2 cellular contexts compared by ENCODE assay signal in the genomic region with DNA sequence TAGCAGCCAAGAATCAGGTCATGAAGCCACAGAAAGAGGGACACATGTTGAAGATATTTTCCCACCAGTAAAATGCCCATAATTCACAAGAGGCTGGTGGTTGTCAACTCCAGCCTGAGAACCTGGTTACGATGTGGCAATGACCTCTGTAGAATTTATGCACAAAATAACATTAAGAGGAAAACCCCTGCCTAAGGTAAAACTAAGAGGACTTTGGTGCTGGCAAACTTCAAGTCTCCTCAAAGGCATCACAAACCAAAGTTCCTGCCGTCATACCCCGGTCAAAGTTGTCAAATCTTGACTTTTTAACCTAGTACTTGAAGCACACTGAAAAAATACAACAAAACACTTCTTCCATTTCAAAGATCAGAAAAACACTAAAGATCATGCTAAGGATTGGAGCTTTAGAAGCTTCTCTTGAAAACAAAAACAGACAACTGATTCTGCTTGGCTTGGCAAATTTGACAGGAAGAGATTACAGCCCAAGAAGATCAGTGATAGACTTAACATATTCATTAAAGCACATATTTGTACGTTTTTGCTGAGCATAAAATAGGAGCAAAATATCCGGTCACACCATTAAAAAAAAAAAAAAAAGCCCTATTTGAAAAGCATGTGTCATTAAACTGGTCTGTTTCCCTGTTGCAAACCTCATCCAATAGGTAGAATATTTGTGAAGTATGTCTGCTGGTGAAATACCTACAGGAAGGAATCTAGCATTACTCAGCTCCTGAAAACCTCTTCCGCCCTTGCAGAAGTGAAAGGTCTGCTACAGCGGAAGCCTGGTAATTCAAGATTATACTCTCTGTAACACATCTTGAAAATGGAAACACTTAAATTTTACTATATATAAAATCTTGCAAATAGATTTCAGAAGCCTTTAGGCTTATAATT.
A peak's percentile ranks its signal among the peaks of the same experiment; 100 is the strongest.
TF ChIP-seq lines count a peak whose summit lies in the region.

No MANE protein-coding gene starts in this region.

TF ChIP-seq in liver, 16 proteins besides CTCF, POLR2A, EP300 and RAD21:
- TF ChIP-seq SP1 (IDR thresholded peaks at IDR 0.05) (no peak), RXRA (IDR thresholded peaks at IDR 0.05) (no peak), HNF4G (IDR thresholded peaks at IDR 0.05) (no peak), EGR1 (IDR thresholded peaks at IDR 0.05; ENCODE audit: low read depth in 2 of 2) (no peak), JUND (IDR thresholded peaks at IDR 0.05) (no peak), NR2F2 (IDR thresholded peaks at IDR 0.05) (peak; percentile 64), YY1 (IDR thresholded peaks at IDR 0.05) (no peak)
TF ChIP-seq in liver: peak in this region for 1.

TF ChIP-seq in HepG2, 621 proteins besides CTCF, POLR2A, EP300 and RAD21:
- TF ChIP-seq FOXJ3 (CRISPR knock-in tag; IDR thresholded peaks at IDR 0.05; ENCODE audit: borderline replicate concordance): no peak
- TF ChIP-seq MAFK (conservative IDR thresholded peaks at IDR 0.05 in 1 of 2, IDR thresholded peaks at IDR 0.05 in 1 of 2; ENCODE audit: low read length in 2 of 2): peak in 1 of 2 experiments; percentile 23; a peak in 1 of 4 replicates
